8 cellular contexts compared by ENCODE assay signal in genomic region chr17:75625813-75626486, GRCh38. TPM values are rescaled to one million over a fixed set of nuclear protein-coding genes. Genes with fewer than 3 reads are reported as not detected.
DNase-seq lines count a peak whose midpoint lies in the region; ATAC-seq and TF ChIP-seq lines count a peak whose summit lies in the region.

No MANE protein-coding gene starts in this region.

- H3K4me3 ChIP-seq in mucosa of descending colon: no peak overlapping the region

- no peak for DNase-seq in activated T-cell treated with anti-CD3 and anti-CD28 coated beads, Interleukin-2, amount 50 U/mL, for 4 hours
- DNase-seq in activated T-cell treated with anti-CD3 and anti-CD28 coated beads for 4 hours (no peak), NCI-H82 treated with DMSO at 0.1 percent for 48 hours (lab: John Stamatoyannopoulos, UW; ENCODE audit: unreplicated experiment) (peak; percentile 31), cerebellum (ENCODE audit: low spot score) (peak; percentile 53), mucosa of descending colon (no peak), GOT3 (lab: John Stamatoyannopoulos, UW) (no peak), NCI-H2107 (lab: John Stamatoyannopoulos, UW) (no peak)

- H3K9me3 Mint-ChIP-seq in activated T-cell treated with anti-CD3 and anti-CD28 coated beads, Interleukin-2, amount 50 U/mL, for 4 hours: no peaks in the 10 kb centered on the region

- TF ChIP-seq CTCF in mucosa of descending colon (IDR thresholded peaks at IDR 0.05): peak; percentile 24

- H3K4me1 ChIP-seq in mucosa of descending colon (ENCODE audit: low read depth): no peaks in the 10 kb centered on the region

- H3K27me3 Mint-ChIP-seq in activated T-cell treated with anti-CD3 and anti-CD28 coated beads, Interleukin-2, amount 50 U/mL, for 4 hours (ENCODE audit: low read depth): no peaks in the 10 kb centered on the region

- no peak overlapping the region for H3K4me3 Mint-ChIP-seq in activated T-cell treated with anti-CD3 and anti-CD28 coated beads, Interleukin-2, amount 50 U/mL, for 4 hours

- H3K4me1 Mint-ChIP-seq in activated T-cell treated with anti-CD3 and anti-CD28 coated beads, Interleukin-2, amount 50 U/mL, for 4 hours (ENCODE audit: low read depth): no peaks in the 10 kb centered on the region

- H3K36me3 Mint-ChIP-seq in activated T-cell treated with anti-CD3 and anti-CD28 coated beads, Interleukin-2, amount 50 U/mL, for 4 hours (ENCODE audit: insufficient read depth): no peaks in the 10 kb centered on the region

- no peaks in the 10 kb centered on the region for H3K9me3 ChIP-seq in mucosa of descending colon

- peak; percentile 57 to 70 for ATAC-seq in activated T-cell treated with anti-CD3 and anti-CD28 coated beads, Interleukin-2, amount 50 U/mL, for 4 hours
- ATAC-seq in mucosa of descending colon (peak; percentile 38), GM21367 (IDR thresholded peaks at IDR 0.05; ENCODE audit: unreplicated experiment) (no peak)

- intact Hi-C loops in mucosa of descending colon (cut with DNase I, micrococcal nuclease): no loop called here

- no peaks in the 10 kb centered on the region for H3K36me3 ChIP-seq in mucosa of descending colon (ENCODE audit: low read depth)

RNA-seq across cellular contexts. Expression of gene SMIM5, which starts 7.3 kb away (rescaled TPM):
- total RNA-seq in activated T-cell treated with anti-CD3 and anti-CD28 coated beads, Interleukin-2, amount 50 U/mL, for 4 hours: under 1 TPM in 1 of 3 donors, not detected in 2; 0.24 TPM
- total RNA-seq in cerebellum: 0.27 TPM
- 10 to 100 TPM; 20.7 to 41.6 (median 27.5) TPM for total RNA-seq in mucosa of descending colon

RNA-seq across cellular contexts. Expression of gene MYO15B, which starts 38.4 kb away (rescaled TPM):
- 10 to 100 TPM in 2 of 3 donors, 1 to 10 TPM in 1; 9.3 to 29.6 (median 14.0) TPM for total RNA-seq in activated T-cell treated with anti-CD3 and anti-CD28 coated beads, Interleukin-2, amount 50 U/mL, for 4 hours
- total RNA-seq in cerebellum (28.0 TPM), mucosa of descending colon (1,000 to 10,000 TPM in 1 of 3 donors, 100 to 1,000 TPM in 2; 591 to 1,071 (median 660) TPM)

RNA-seq across cellular contexts. Expression of gene RECQL5, which starts 41.0 kb away (rescaled TPM):
- total RNA-seq in activated T-cell treated with anti-CD3 and anti-CD28 coated beads, Interleukin-2, amount 50 U/mL, for 4 hours: 10 to 100 TPM; 20.7 to 26.1 (median 21.8) TPM
- 14.1 TPM for total RNA-seq in cerebellum
- total RNA-seq in mucosa of descending colon: 10 to 100 TPM; 29.3 to 41.9 (median 30.1) TPM

RNA-seq across cellular contexts. Expression of gene SAP30BP, which starts 41.2 kb away (rescaled TPM):
- 100 to 1,000 TPM; 115 to 124 (median 119) TPM for total RNA-seq in activated T-cell treated with anti-CD3 and anti-CD28 coated beads, Interleukin-2, amount 50 U/mL, for 4 hours
- total RNA-seq in cerebellum: 39.2 TPM
- total RNA-seq in mucosa of descending colon: 10 to 100 TPM; 76.5 to 83.8 (median 76.9) TPM

Comparison
In these comparisons a context has a peak if more than half of its experiments do, and no peak if none do; other contexts are left out.
1. DNase-seq: peak in NCI-H82 treated with DMSO at 0.1 percent for 48 hours (single experiment) and cerebellum (single experiment); none in activated T-cell treated with anti-CD3 and anti-CD28 coated beads, Interleukin-2, amount 50 U/mL, for 4 hours (single experiment), activated T-cell treated with anti-CD3 and anti-CD28 coated beads for 4 hours (single experiment), mucosa of descending colon (0 of 3), GOT3 (single experiment) and NCI-H2107 (single experiment).
2. RNA of gene SMIM5, which starts 7.3 kb away (total RNA-seq): 20.7 to 41.6 TPM in mucosa of descending colon; 0.27 TPM in cerebellum (single experiment) and 0.24 TPM in activated T-cell treated with anti-CD3 and anti-CD28 coated beads, Interleukin-2, amount 50 U/mL, for 4 hours; every median in the first group is over 10 times any median in the second.
3. RNA of gene MYO15B, which starts 38.4 kb away (total RNA-seq): 591 to 1,071 TPM in mucosa of descending colon; 28.0 TPM in cerebellum (single experiment) and 9.3 to 29.6 TPM in activated T-cell treated with anti-CD3 and anti-CD28 coated beads, Interleukin-2, amount 50 U/mL, for 4 hours; every median in the first group is over 10 times any median in the second.